Comparison of ENCODE assay signal across 11 cellular contexts in genomic region chr2:9110893-9111569, GRCh38.
DNase-seq lines count a peak whose midpoint lies in the region; ATAC-seq and TF ChIP-seq lines count a peak whose summit lies in the region.
"Had no signal": no experiment of that assay in that cellular context is flagged by ENCODE, and none has a peak within 500 bp of the region (broad histone marks: within the 10 kb centered on the region; RNA-seq: fewer than 3 reads in every experiment).

No MANE protein-coding gene starts in this region.

- no peaks in the 10 kb centered on the region for H3K9me3 Mint-ChIP-seq in HFFc6
- no peaks in the 10 kb centered on the region for H3K9me3 Mint-ChIP-seq in stimulated activated naive CD8-positive, alpha-beta T cell treated with anti-CD3 and anti-CD28 coated beads, Interleukin-15, amount 100 ng/mL, for 72 hours
- H3K9me3 Mint-ChIP-seq in natural killer cell, result no peaks in the 10 kb centered on the region
- H3K9me3 Mint-ChIP-seq: activated T-cell treated with anti-CD3 and anti-CD28 coated beads, Interleukin-2, amount 50 U/mL, for 72 hours had no signal

- no peak for ATAC-seq in stimulated activated naive CD8-positive, alpha-beta T cell treated with anti-CD3 and anti-CD28 coated beads, Interleukin-15, amount 100 ng/mL, for 72 hours
- no peak for ATAC-seq in left colon
- no peak for ATAC-seq in natural killer cell
- no peak for ATAC-seq in HG02571 (IDR thresholded peaks at IDR 0.05; ENCODE audit: unreplicated experiment)
- ATAC-seq: activated T-cell treated with anti-CD3 and anti-CD28 coated beads, Interleukin-2, amount 50 U/mL, for 72 hours; upper lobe of right lung had no signal

- H3K4me3 ChIP-seq in astrocyte of the cerebellum (ENCODE audit: low read depth, low read length), result no peak overlapping the region
- H3K4me3 ChIP-seq: upper lobe of right lung had no signal

- peak overlapping the region; percentile 57; the same call in 1 of the 2 replicates for H3K4me3 Mint-ChIP-seq in HFFc6
- H3K4me3 Mint-ChIP-seq in stimulated activated naive CD8-positive, alpha-beta T cell treated with anti-CD3 and anti-CD28 coated beads, Interleukin-15, amount 100 ng/mL, for 72 hours, result no peak overlapping the region
- H3K4me3 Mint-ChIP-seq in natural killer cell, result no peak overlapping the region
- H3K4me3 Mint-ChIP-seq: activated T-cell treated with anti-CD3 and anti-CD28 coated beads, Interleukin-2, amount 50 U/mL, for 72 hours had no signal

- peaks cover 45% of the 10 kb centered on the region for H3K4me1 Mint-ChIP-seq in HFFc6 (ENCODE audit: low read depth)
- peaks cover 7% of the 10 kb centered on the region for H3K4me1 Mint-ChIP-seq in stimulated activated naive CD8-positive, alpha-beta T cell treated with anti-CD3 and anti-CD28 coated beads, Interleukin-15, amount 100 ng/mL, for 72 hours
- no peaks in the 10 kb centered on the region for H3K4me1 Mint-ChIP-seq in natural killer cell

- intact Hi-C loops in left colon (cut with DNase I, micrococcal nuclease), result no loop called here
- intact Hi-C loops in natural killer cell (cut with micrococcal nuclease), result no loop called here

- H3K27me3 Mint-ChIP-seq in HFFc6 (ENCODE audit: insufficient read depth), result peaks cover 1% of the 10 kb centered on the region; the same call in 1 of the 2 replicates
- peaks cover 13% of the 10 kb centered on the region for H3K27me3 Mint-ChIP-seq in stimulated activated naive CD8-positive, alpha-beta T cell treated with anti-CD3 and anti-CD28 coated beads, Interleukin-15, amount 100 ng/mL, for 72 hours
- H3K27me3 Mint-ChIP-seq in natural killer cell (ENCODE audit: low read depth in 2 of 2), result peaks cover 0 to 2% of the 10 kb centered on the region in 2 donors

- H3K27ac Mint-ChIP-seq in HFFc6 (peak overlapping the region; percentile 77), natural killer cell (no peak overlapping the region)
- no peak overlapping the region for H3K27ac Mint-ChIP-seq in stimulated activated naive CD8-positive, alpha-beta T cell treated with anti-CD3 and anti-CD28 coated beads, Interleukin-15, amount 100 ng/mL, for 72 hours
- H3K27ac Mint-ChIP-seq: activated T-cell treated with anti-CD3 and anti-CD28 coated beads, Interleukin-2, amount 50 U/mL, for 72 hours had no signal

- no peaks in the 10 kb centered on the region for H3K36me3 Mint-ChIP-seq in HFFc6 (ENCODE audit: low read depth)
- H3K36me3 Mint-ChIP-seq in natural killer cell, result no peaks in the 10 kb centered on the region

- TF ChIP-seq CTCF in HFFc6 (IDR thresholded peaks at IDR 0.05) (peak; percentile 66), astrocyte of the cerebellum (IDR thresholded peaks at IDR 0.05; ENCODE audit: low read depth, low read length, missing control alignments) (peak; percentile 31), natural killer cell (IDR thresholded peaks at IDR 0.05) (no peak)

- in situ Hi-C loops in astrocyte of the cerebellum (cut with HindIII; ENCODE audit: low sequenced_read_pairs), result no loop called here

- peak; percentile 15 for DNase-seq in COLO668 (lab: John Stamatoyannopoulos, UW; ENCODE audit: unreplicated experiment)
- DNase-seq in HFFc6, result no peak
- DNase-seq in astrocyte of the cerebellum (ENCODE audit: low read depth), result no peak
- DNase-seq in iris pigment epithelial cell (ENCODE audit: low read depth), result peak; percentile 41
- DNase-seq in stimulated activated naive CD8-positive, alpha-beta T cell treated with anti-CD3 and anti-CD28 coated beads, Interleukin-15, amount 100 ng/mL, for 72 hours, result no peak
- no peak for DNase-seq in left colon
- no peak for DNase-seq in natural killer cell
- DNase-seq: activated T-cell treated with anti-CD3 and anti-CD28 coated beads, Interleukin-2, amount 50 U/mL, for 72 hours; DMS79 treated with DMSO at 0.1 percent for 48 hours; upper lobe of right lung had no signal

Comparison
In these comparisons a context has a peak if more than half of its experiments do, and no peak if none do; other contexts are left out.
1. DNase-seq: peak in COLO668 (single experiment) and iris pigment epithelial cell (single experiment); none in HFFc6 (single experiment), astrocyte of the cerebellum (single experiment), stimulated activated naive CD8-positive, alpha-beta T cell treated with anti-CD3 and anti-CD28 coated beads, Interleukin-15, amount 100 ng/mL, for 72 hours (0 of 2), left colon (0 of 2) and natural killer cell (single experiment).